Comparison of ENCODE assay signal across 20 cellular contexts in the genomic region with DNA sequence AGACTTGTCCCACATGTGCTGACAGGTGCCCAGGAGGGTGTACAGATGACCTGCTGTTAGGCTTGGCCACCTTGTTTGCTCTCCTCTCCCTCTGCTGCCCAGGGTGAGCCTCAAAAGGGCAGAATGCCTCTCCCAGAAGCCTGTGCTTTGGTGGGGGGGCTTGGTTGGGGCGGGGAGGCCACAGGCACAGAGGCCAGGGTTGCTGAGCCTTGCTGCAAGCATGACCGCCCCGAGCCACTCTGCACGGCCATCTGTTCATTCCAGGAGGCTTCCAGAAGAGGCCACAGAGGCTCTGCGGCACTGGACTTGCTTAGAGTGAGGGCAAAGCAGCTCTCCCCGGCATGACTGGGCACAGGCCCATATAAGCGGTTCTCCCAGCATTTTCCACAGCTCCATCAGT.
A peak's percentile ranks its signal among the peaks of the same experiment; 100 is the strongest.
DNase-seq lines count a peak whose midpoint lies in the region; ATAC-seq and TF ChIP-seq lines count a peak whose summit lies in the region.
"Had no signal": no experiment of that assay in that cellular context is flagged by ENCODE, and none has a peak within 500 bp of the region (broad histone marks: within the 10 kb centered on the region; RNA-seq: fewer than 3 reads in every experiment).

No MANE protein-coding gene starts in this region.

- H2AK5ac ChIP-seq in neuronal stem cell (ENCODE audit: low read depth, low read length): no peak overlapping the region

- no peak overlapping the region for H2AFZ ChIP-seq in neuronal stem cell (ENCODE audit: low read length)

- CTCF ChIA-PET in Calu3 (lab: Charles Lee): no interaction called here

- H3K4me3 ChIP-seq in right atrium auricular region: no peak overlapping the region
- H3K4me3 ChIP-seq in neuronal stem cell (ENCODE audit: low read length in 2 of 2): no peak overlapping the region
- no peak overlapping the region for H3K4me3 ChIP-seq in spleen
- H3K4me3 ChIP-seq: A549; BLaER1 treated with 17β-estradiol and CSF1 and Interleukin-3, amounts not matched to agents 10 nM and 100 nM; GM12878 had no signal

- TF ChIP-seq CTCF in right atrium auricular region (IDR thresholded peaks at IDR 0.05) (no peak), spleen (IDR thresholded peaks at IDR 0.05 in 8 of 11, conservative IDR thresholded peaks at IDR 0.05 in 3 of 11) (no peak), Calu3 (IDR thresholded peaks at IDR 0.05; ENCODE audit: unreplicated experiment) (no peak)

- H3K18ac ChIP-seq in neuronal stem cell (ENCODE audit: low read length): no peak overlapping the region

- H3K4me3 Mint-ChIP-seq in Calu3 (ENCODE audit: low read depth, unreplicated experiment): no peak overlapping the region
- H3K4me3 Mint-ChIP-seq: B cell; CD4-positive, alpha-beta T cell; CD8-positive, alpha-beta T cell had no signal

- peak overlapping the region; percentile 50 for H3K14ac ChIP-seq in neuronal stem cell (ENCODE audit: low read length)

- H3K9ac ChIP-seq in neuronal stem cell (ENCODE audit: low read depth, low read length, poor library complexity): no peak overlapping the region
- H3K9ac ChIP-seq: BLaER1 treated with 17β-estradiol and CSF1 and Interleukin-3, amounts not matched to agents 10 nM and 100 nM had no signal

- H4K91ac ChIP-seq in neuronal stem cell (ENCODE audit: low read depth, low read length, poor library complexity): no peak overlapping the region

- peak overlapping the region; percentile 50 for H4K8ac ChIP-seq in neuronal stem cell (ENCODE audit: low read depth, low read length)

- no peak overlapping the region for H3K4ac ChIP-seq in neuronal stem cell (ENCODE audit: low read length)

- no peaks in the 10 kb centered on the region for H3K36me3 Mint-ChIP-seq in Calu3 (ENCODE audit: insufficient read depth, unreplicated experiment)
- H3K36me3 Mint-ChIP-seq: CD8-positive, alpha-beta T cell had no signal

- H3K9me3 ChIP-seq in right atrium auricular region (peaks cover 0 to 12% of the 10 kb centered on the region in 2 donors), neuronal stem cell (replicated peaks in 1 of 2; ENCODE audit: control insufficient read depth in 2 of 2, insufficient read depth in 1 of 2, low read depth in 1 of 2, low read length in 2 of 2) (peaks cover 0 to 15% of the 10 kb centered on the region in 2 donors), spleen (peaks cover 0 to 55% (median 14%) of the 10 kb centered on the region in 8 donors)
- H3K9me3 ChIP-seq: Caco-2 had no signal

- H3K9me3 Mint-ChIP-seq in Calu3 (ENCODE audit: low read depth, unreplicated experiment): peaks cover 5% of the 10 kb centered on the region

- no peak overlapping the region for H3K27ac Mint-ChIP-seq in Calu3 (ENCODE audit: unreplicated experiment)
- H3K27ac Mint-ChIP-seq: B cell; CD4-positive, alpha-beta T cell; CD8-positive, alpha-beta T cell had no signal

- no TSS peak for BruUV-seq in Calu3 (replicated peaks; lab: Mats Ljungman, UMichigan)

- no peaks in the 10 kb centered on the region for H3K4me1 Mint-ChIP-seq in Calu3 (ENCODE audit: low read depth, unreplicated experiment)
- H3K4me1 Mint-ChIP-seq: B cell had no signal

- intact Hi-C loops in Right ventricle myocardium superior (cut with DNase I): no loop called here
- intact Hi-C loops in spleen (cut with DNase I; ENCODE audit: low total_unique reads): no loop called here
- intact Hi-C loops in Calu3 (cut with micrococcal nuclease; ENCODE audit: unreplicated experiment): no loop called here

- no peak for TF ChIP-seq POLR2A in spleen (IDR thresholded peaks at IDR 0.05)

- no peaks in the 10 kb centered on the region for H3K36me3 ChIP-seq in right atrium auricular region
- H3K36me3 ChIP-seq in neuronal stem cell (replicated peaks in 1 of 2; ENCODE audit: control insufficient read depth in 2 of 2, insufficient read depth in 2 of 2, low read length in 2 of 2): no peaks in the 10 kb centered on the region
- H3K36me3 ChIP-seq in spleen: no peaks in the 10 kb centered on the region
- H3K36me3 ChIP-seq: BLaER1 treated with 17β-estradiol and CSF1 and Interleukin-3, amounts not matched to agents 10 nM and 100 nM had no signal

- no CpG with 5 or more reads among the region's 7 CpGs for WGBS in neuronal stem cell (ENCODE audit: extremely low coverage in 2 of 2, insufficient read length in 2 of 2, insufficient replicate concordance in 1 of 2), 2 donors
- WGBS in spleen, 5 donors: 71 to 93% (median 82%) methylated on average over 6 to 7 of the region's 7 CpGs

- H3K79me1 ChIP-seq in neuronal stem cell (ENCODE audit: low read depth, low read length): no peaks in the 10 kb centered on the region

- no peak overlapping the region for H2BK15ac ChIP-seq in neuronal stem cell (ENCODE audit: low read length)

- ATAC-seq in Right ventricle myocardium superior (ENCODE audit: poor library complexity) (no peak), GM18873 (IDR thresholded peaks at IDR 0.05; ENCODE audit: low FRiP score, unreplicated experiment) (no peak)
- ATAC-seq: A549; CD8-positive, alpha-beta T cell; GM12878 had no signal

- DNase-seq in right atrium auricular region (ENCODE audit: low spot score) (peak; percentile 42), Right ventricle myocardium superior (no peak), cerebellar cortex (ENCODE audit: low spot score) (peak; percentile 7), neuronal stem cell (ENCODE audit: low spot score) (no peak), spleen (peak; percentile 62), DMS 273 (lab: John Stamatoyannopoulos, UW; ENCODE audit: unreplicated experiment) (no peak), Calu3 (no peak)
- DNase-seq: AML-193; Caco-2; CD4-positive, alpha-beta T cell; CD8-positive, alpha-beta T cell; DMS79 treated with DMSO at 0.1 percent for 48 hours; GDM1 had no signal

- no peak overlapping the region for H3K27ac ChIP-seq in right atrium auricular region
- no peak overlapping the region for H3K27ac ChIP-seq in neuronal stem cell (replicated peaks; ENCODE audit: low read length)
- no peak overlapping the region for H3K27ac ChIP-seq in spleen
- H3K27ac ChIP-seq: 22Rv1; A549; BLaER1 treated with 17β-estradiol and CSF1 and Interleukin-3, amounts not matched to agents 10 nM and 100 nM; C4-2B had no signal

- H3K4me2 ChIP-seq in neuronal stem cell (ENCODE audit: insufficient read depth, low read length, poor library complexity, severe bottlenecking): no peak overlapping the region
- H3K4me2 ChIP-seq: A549; BLaER1 treated with 17β-estradiol and CSF1 and Interleukin-3, amounts not matched to agents 10 nM and 100 nM had no signal

- no peaks in the 10 kb centered on the region for H3K27me3 Mint-ChIP-seq in Calu3 (ENCODE audit: unreplicated experiment)
- H3K27me3 Mint-ChIP-seq: B cell had no signal

- H2BK12ac ChIP-seq in neuronal stem cell (ENCODE audit: low read length): no peak overlapping the region

- H3K4me1 ChIP-seq in right atrium auricular region: no peaks in the 10 kb centered on the region
- no peaks in the 10 kb centered on the region for H3K4me1 ChIP-seq in neuronal stem cell (ENCODE audit: control insufficient read depth in 2 of 2, insufficient read depth in 1 of 2, low read depth in 1 of 2, low read length in 2 of 2)
- H3K4me1 ChIP-seq in spleen: no peaks in the 10 kb centered on the region
- H3K4me1 ChIP-seq: A549; BLaER1 treated with 17β-estradiol and CSF1 and Interleukin-3, amounts not matched to agents 10 nM and 100 nM; Caco-2 had no signal

- no peak overlapping the region for H3K23ac ChIP-seq in neuronal stem cell (ENCODE audit: low read depth, low read length, poor library complexity)

- no peak overlapping the region for H2BK5ac ChIP-seq in neuronal stem cell (ENCODE audit: low read length)

- H3K27me3 ChIP-seq in right atrium auricular region (no peaks in the 10 kb centered on the region), neuronal stem cell (ENCODE audit: control insufficient read depth in 3 of 3, insufficient read depth in 3 of 3, low read depth in 1 of 3, low read length in 3 of 3) (no peaks in the 10 kb centered on the region), spleen (replicated peaks in 1 of 7) (peaks cover 0 to 17% (median 0%) of the 10 kb centered on the region in 7 donors)
- H3K27me3 ChIP-seq: BLaER1 treated with 17β-estradiol and CSF1 and Interleukin-3, amounts not matched to agents 10 nM and 100 nM had no signal

- H2BK120ac ChIP-seq in neuronal stem cell (ENCODE audit: low read depth, low read length): no peak overlapping the region

Comparison
In these comparisons a context has a peak if more than half of its experiments do, and no peak if none do; other contexts are left out.
1. DNase-seq: peak in right atrium auricular region (single experiment), cerebellar cortex (single experiment) and spleen (single experiment); none in Right ventricle myocardium superior (single experiment), neuronal stem cell (single experiment), DMS 273 (single experiment) and Calu3 (single experiment).